In the genomic region with DNA sequence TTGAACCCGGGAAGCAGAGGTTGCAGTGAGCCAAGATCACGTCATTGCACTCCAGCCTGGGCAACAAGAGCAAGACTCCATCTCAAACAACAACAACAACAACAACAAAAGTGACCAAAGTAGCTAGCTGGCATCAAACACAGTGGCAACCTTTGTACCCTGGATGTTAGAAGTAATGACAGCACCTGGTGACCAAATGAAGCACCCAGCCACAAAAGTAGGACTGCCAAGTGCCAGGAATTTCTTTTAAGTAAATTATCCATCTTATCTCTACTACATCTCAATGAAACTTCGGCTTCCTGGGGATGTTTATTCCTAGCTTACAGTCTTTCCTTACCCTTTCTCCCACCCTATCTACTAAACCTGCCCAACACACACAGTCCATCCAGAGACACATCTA, we compare ENCODE assay signal across 1 cellular context.
TF ChIP-seq lines count a peak whose summit lies in the region.

No MANE protein-coding gene starts in this region.

TF ChIP-seq in SK-N-SH, 30 proteins besides CTCF, POLR2A, EP300 and RAD21:
- TF ChIP-seq, protein P1, sequence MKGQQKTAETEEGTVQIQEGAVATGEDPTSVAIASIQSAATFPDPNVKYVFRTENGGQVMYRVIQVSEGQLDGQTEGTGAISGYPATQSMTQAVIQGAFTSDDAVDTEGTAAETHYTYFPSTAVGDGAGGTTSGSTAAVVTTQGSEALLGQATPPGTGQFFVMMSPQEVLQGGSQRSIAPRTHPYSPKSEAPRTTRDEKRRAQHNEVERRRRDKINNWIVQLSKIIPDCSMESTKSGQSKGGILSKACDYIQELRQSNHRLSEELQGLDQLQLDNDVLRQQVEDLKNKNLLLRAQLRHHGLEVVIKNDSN (IDR thresholded peaks at IDR 0.05; ENCODE audit: borderline replicate concordance, low read depth): no peak
- TF ChIP-seq PBX3 (IDR thresholded peaks at IDR 0.05) (no peak), POLR2AphosphoS5 (IDR thresholded peaks at IDR 0.05; ENCODE audit: low read depth, low read length) (no peak), JUND (IDR thresholded peaks at IDR 0.05) (no peak), NRF1 (IDR thresholded peaks at IDR 0.05; ENCODE audit: low read depth, low read length) (no peak), RCOR1 (IDR thresholded peaks at IDR 0.05; ENCODE audit: low read length) (no peak), MEF2A (IDR thresholded peaks at IDR 0.05; ENCODE audit: borderline replicate concordance, low read depth) (no peak)
- TF ChIP-seq, protein P2, sequence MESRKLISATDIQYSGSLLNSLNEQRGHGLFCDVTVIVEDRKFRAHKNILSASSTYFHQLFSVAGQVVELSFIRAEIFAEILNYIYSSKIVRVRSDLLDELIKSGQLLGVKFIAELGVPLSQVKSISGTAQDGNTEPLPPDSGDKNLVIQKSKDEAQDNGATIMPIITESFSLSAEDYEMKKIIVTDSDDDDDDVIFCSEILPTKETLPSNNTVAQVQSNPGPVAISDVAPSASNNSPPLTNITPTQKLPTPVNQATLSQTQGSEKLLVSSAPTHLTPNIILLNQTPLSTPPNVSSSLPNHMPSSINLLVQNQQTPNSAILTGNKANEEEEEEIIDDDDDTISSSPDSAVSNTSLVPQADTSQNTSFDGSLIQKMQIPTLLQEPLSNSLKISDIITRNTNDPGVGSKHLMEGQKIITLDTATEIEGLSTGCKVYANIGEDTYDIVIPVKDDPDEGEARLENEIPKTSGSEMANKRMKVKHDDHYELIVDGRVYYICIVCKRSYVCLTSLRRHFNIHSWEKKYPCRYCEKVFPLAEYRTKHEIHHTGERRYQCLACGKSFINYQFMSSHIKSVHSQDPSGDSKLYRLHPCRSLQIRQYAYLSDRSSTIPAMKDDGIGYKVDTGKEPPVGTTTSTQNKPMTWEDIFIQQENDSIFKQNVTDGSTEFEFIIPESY (IDR thresholded peaks at IDR 0.05; ENCODE audit: borderline replicate concordance, low read depth): no peak
TF ChIP-seq in SK-N-SH: peak in this region for 0.
